25 cellular contexts compared by ENCODE assay signal in genomic region chr5:111739423-111739822, GRCh38.
"Had no signal": no experiment of that assay in that cellular context is flagged by ENCODE, and none has a peak within 500 bp of the region (broad histone marks: within the 10 kb centered on the region; RNA-seq: fewer than 3 reads in every experiment).

No MANE protein-coding gene starts in this region.

- ATAC-seq: activated CD8-positive, alpha-beta T cell treated with anti-CD3 and anti-CD28 coated beads for 36 hours; gastroesophageal sphincter; heart right ventricle; left ventricle myocardium superior; naive thymus-derived CD4-positive, alpha-beta T cell; stimulated activated naive CD8-positive, alpha-beta T cell treated with anti-CD3 and anti-CD28 coated beads, Interleukin-15, Interleukin-2, amounts not matched to agents 100 U/mL and 50 U/mL, for 24 hours had no signal

- H3K27ac ChIP-seq: coronary artery, gastroesophageal sphincter, heart right ventricle, parathyroid adenoma, tibial nerve, vagina had no signal

- H3K36me3 Mint-ChIP-seq: memory B cell had no signal

- H3K27ac Mint-ChIP-seq: activated CD4-positive, alpha-beta T cell treated with anti-CD3 and anti-CD28 coated beads, Interleukin-2, amount 10 ng/mL, durations not matched to agents 24 days and 14 days; activated CD8-positive, alpha-beta T cell treated with anti-CD3 and anti-CD28 coated beads for 36 hours; activated naive CD8-positive, alpha-beta T cell treated with anti-CD3 and anti-CD28 coated beads, Interleukin-2, amount 10 ng/mL, durations not matched to agents 7 days and 5 days; activated T-helper 2 cell treated with anti-CD3 and anti-CD28 coated beads, Interferon-gamma antibody, Interleukin-2, Interleukin-4, amounts not matched to agents 10 μg/mL and 5 μg/mL and 100 μg/mL, durations not matched to agents 14 hours and 24 hours and 36 hours; memory B cell; naive thymus-derived CD4-positive, alpha-beta T cell had no signal

- H3K9ac ChIP-seq: parathyroid adenoma had no signal

- H3K9me3 Mint-ChIP-seq: activated CD4-positive, alpha-beta T cell treated with anti-CD3 and anti-CD28 coated beads, Interleukin-2, amount 10 ng/mL, durations not matched to agents 24 days and 14 days; activated CD8-positive, alpha-beta T cell treated with anti-CD3 and anti-CD28 coated beads for 36 hours; activated naive CD8-positive, alpha-beta T cell treated with anti-CD3 and anti-CD28 coated beads, Interleukin-2, amount 10 ng/mL, durations not matched to agents 7 days and 5 days; activated T-helper 2 cell treated with anti-CD3 and anti-CD28 coated beads, Interferon-gamma antibody, Interleukin-2, Interleukin-4, amounts not matched to agents 10 μg/mL and 5 μg/mL and 100 μg/mL, durations not matched to agents 14 hours and 24 hours and 36 hours; brain; central memory CD8-positive, alpha-beta T cell; memory B cell; naive thymus-derived CD4-positive, alpha-beta T cell had no signal

- DNase-seq: activated CD4-positive, alpha-beta T cell treated with anti-CD3 and anti-CD28 coated beads, Interleukin-2, amount 10 ng/mL, durations not matched to agents 24 days and 14 days; activated CD4-positive, CD25-positive, alpha-beta regulatory T cell; activated CD8-positive, alpha-beta T cell treated with anti-CD3 and anti-CD28 coated beads for 36 hours; activated naive CD4-positive, alpha-beta T cell treated with Interleukin-2 at 50 U/mL for 16 hours; activated naive CD8-positive, alpha-beta T cell treated with anti-CD3 and anti-CD28 coated beads, Interleukin-2, amount 10 ng/mL, durations not matched to agents 7 days and 5 days; activated T-cell treated with anti-CD3 and anti-CD28 coated beads, Interleukin-2, amount 50 U/mL, for 1 hour; amygdala; effector CD4-positive, alpha-beta T cell; heart right ventricle; left ventricle myocardium superior; naive thymus-derived CD4-positive, alpha-beta T cell; stimulated activated CD4-positive, alpha-beta T cell treated with anti-CD3 and anti-CD28 coated beads, Interleukin-2, amount 100 ng/mL, for 24 hours; stimulated activated naive CD8-positive, alpha-beta T cell treated with anti-CD3 and anti-CD28 coated beads, Interleukin-15, Interleukin-2, amounts not matched to agents 100 U/mL and 50 U/mL, for 24 hours; substantia nigra; T-helper 1 cell; T-helper 9 cell had no signal

- H3K36me3 ChIP-seq: gastroesophageal sphincter, tibial nerve, vagina had no signal

- H3K27me3 ChIP-seq: gastroesophageal sphincter, heart right ventricle, tibial nerve, vagina had no signal

- H3K27me3 Mint-ChIP-seq: activated CD4-positive, alpha-beta T cell treated with anti-CD3 and anti-CD28 coated beads, Interleukin-2, amount 10 ng/mL, durations not matched to agents 24 days and 14 days; activated CD8-positive, alpha-beta T cell treated with anti-CD3 and anti-CD28 coated beads for 36 hours; activated naive CD8-positive, alpha-beta T cell treated with anti-CD3 and anti-CD28 coated beads, Interleukin-2, amount 10 ng/mL, durations not matched to agents 7 days and 5 days; brain; central memory CD8-positive, alpha-beta T cell had no signal

- H3K79me2 ChIP-seq: parathyroid adenoma had no signal

- H3K4me3 Mint-ChIP-seq: activated CD4-positive, alpha-beta T cell treated with anti-CD3 and anti-CD28 coated beads, Interleukin-2, amount 10 ng/mL, durations not matched to agents 24 days and 14 days; activated CD8-positive, alpha-beta T cell treated with anti-CD3 and anti-CD28 coated beads for 36 hours; activated naive CD8-positive, alpha-beta T cell treated with anti-CD3 and anti-CD28 coated beads, Interleukin-2, amount 10 ng/mL, durations not matched to agents 7 days and 5 days; central memory CD8-positive, alpha-beta T cell; memory B cell; naive thymus-derived CD4-positive, alpha-beta T cell had no signal

- H3K4me3 ChIP-seq: coronary artery, gastroesophageal sphincter, heart right ventricle, tibial nerve, vagina had no signal

- H3K9me3 ChIP-seq: gastroesophageal sphincter, heart right ventricle, tibial nerve, vagina had no signal

- H3K4me1 Mint-ChIP-seq: central memory CD8-positive, alpha-beta T cell had no signal
